Comparison of ENCODE assay signal across 1 cellular context in the genomic region with DNA sequence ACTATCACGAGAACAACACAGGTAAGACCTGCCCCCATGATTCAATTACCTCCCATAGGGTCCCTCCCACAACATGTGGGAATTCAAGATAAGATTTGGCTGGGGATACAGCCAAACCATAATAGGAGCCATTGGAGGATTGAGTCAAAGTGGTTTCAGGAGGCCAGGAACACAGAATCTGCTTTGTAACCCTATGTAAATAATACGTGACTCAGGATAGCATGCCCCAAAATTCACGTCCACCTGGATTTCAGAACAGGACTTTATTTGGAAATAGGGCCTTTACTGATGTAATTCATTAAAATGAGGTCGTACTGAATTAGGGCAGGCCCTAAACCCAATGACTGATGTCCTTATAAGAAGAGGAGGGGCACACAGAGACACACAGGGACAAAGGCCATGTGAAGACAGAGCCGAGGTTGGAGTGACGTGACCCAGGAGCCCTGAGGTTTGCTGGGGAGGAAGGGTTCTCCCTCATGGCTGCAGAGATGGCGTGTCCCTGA.
A peak's percentile ranks its signal among the peaks of the same experiment; 100 is the strongest.
TF ChIP-seq lines count a peak whose summit lies in the region.

No MANE protein-coding gene starts in this region.

TF ChIP-seq in HepG2, 621 proteins besides CTCF, POLR2A, EP300 and RAD21 (continues in another document):
- TF ChIP-seq KLF15 (CRISPR knock-in tag; IDR thresholded peaks at IDR 0.05; ENCODE audit: borderline replicate concordance) (no peak), ZFP37 (CRISPR knock-in tag; IDR thresholded peaks at IDR 0.05; ENCODE audit: borderline replicate concordance) (no peak), RXRA (CRISPR knock-in tag; IDR thresholded peaks at IDR 0.05) (no peak), HNF4G (IDR thresholded peaks at IDR 0.05; ENCODE audit: borderline replicate concordance, low read depth, low read length) (peak; percentile 38; the same call in 1 of the 2 replicates), HNF4G (CRISPR knock-in tag; IDR thresholded peaks at IDR 0.05; ENCODE audit: borderline replicate concordance, low read depth) (no peak), ZNF501 (CRISPR knock-in tag; IDR thresholded peaks at IDR 0.05) (no peak), YEATS2 (CRISPR knock-in tag; IDR thresholded peaks at IDR 0.05; ENCODE audit: borderline replicate concordance) (no peak), BRCA1 (CRISPR knock-in tag; IDR thresholded peaks at IDR 0.05) (no peak), ZNF724P (CRISPR knock-in tag; IDR thresholded peaks at IDR 0.05; ENCODE audit: borderline replicate concordance) (no peak), ZSCAN31 (CRISPR knock-in tag; IDR thresholded peaks at IDR 0.05; ENCODE audit: low read depth) (no peak), ZNF670 (CRISPR knock-in tag; IDR thresholded peaks at IDR 0.05; ENCODE audit: borderline replicate concordance) (no peak), ATF7 (IDR thresholded peaks at IDR 0.05) (no peak), ATF7 (CRISPR knock-in tag; IDR thresholded peaks at IDR 0.05) (no peak), RFX5 (IDR thresholded peaks at IDR 0.05; ENCODE audit: low read depth, low read length) (no peak), ZNF678 (CRISPR knock-in tag; IDR thresholded peaks at IDR 0.05) (no peak), MBD4 (IDR thresholded peaks at IDR 0.05; ENCODE audit: borderline replicate concordance, low read length) (no peak), MYC (CRISPR knock-in tag; IDR thresholded peaks at IDR 0.05; ENCODE audit: borderline replicate concordance) (no peak), ZNF776 (CRISPR knock-in tag; IDR thresholded peaks at IDR 0.05) (no peak), ZNF780A (CRISPR knock-in tag; IDR thresholded peaks at IDR 0.05) (no peak), ZIK1 (CRISPR knock-in tag; IDR thresholded peaks at IDR 0.05; ENCODE audit: borderline replicate concordance, low read depth) (no peak), NR3C1 (CRISPR knock-in tag; IDR thresholded peaks at IDR 0.05) (no peak), BCL6 (CRISPR knock-in tag; IDR thresholded peaks at IDR 0.05) (no peak), TCF7L2 (IDR thresholded peaks at IDR 0.05; ENCODE audit: low read depth, low read length) (no peak), AKAP8 (CRISPR knock-in tag; IDR thresholded peaks at IDR 0.05) (no peak), MXI1 (IDR thresholded peaks at IDR 0.05; ENCODE audit: borderline replicate concordance, low read depth, low read length) (no peak), DR1 (CRISPR knock-in tag; IDR thresholded peaks at IDR 0.05) (no peak), ZKSCAN1 (IDR thresholded peaks at IDR 0.05; ENCODE audit: low read length) (no peak), SAP130 (CRISPR knock-in tag; IDR thresholded peaks at IDR 0.05; ENCODE audit: low read depth) (peak; percentile 27), SNRNP70 (IDR thresholded peaks at IDR 0.05; ENCODE audit: low read depth, low read length) (no peak), ZEB1 (IDR thresholded peaks at IDR 0.05; ENCODE audit: insufficient replicate concordance, low read depth) (no peak), ZNF160 (CRISPR knock-in tag; IDR thresholded peaks at IDR 0.05) (no peak), KDM5B (CRISPR knock-in tag; IDR thresholded peaks at IDR 0.05; ENCODE audit: borderline replicate concordance) (0 out of 2 replicates have a peak, but pooled peaks have one; percentile 4), ZNF558 (CRISPR knock-in tag; IDR thresholded peaks at IDR 0.05; ENCODE audit: borderline replicate concordance) (no peak), ZNF878 (CRISPR knock-in tag; IDR thresholded peaks at IDR 0.05) (no peak), ATF1 (CRISPR knock-in tag; IDR thresholded peaks at IDR 0.05) (no peak), ZNF598 (CRISPR knock-in tag; IDR thresholded peaks at IDR 0.05; ENCODE audit: borderline replicate concordance) (no peak), RXRB (CRISPR knock-in tag; IDR thresholded peaks at IDR 0.05; ENCODE audit: borderline replicate concordance) (0 out of 2 replicates have a peak, but pooled peaks have one; percentile 6), GZF1 (CRISPR knock-in tag; IDR thresholded peaks at IDR 0.05) (no peak), ZNF556 (CRISPR knock-in tag; IDR thresholded peaks at IDR 0.05; ENCODE audit: borderline replicate concordance) (no peak)
- TF ChIP-seq, protein P1, sequence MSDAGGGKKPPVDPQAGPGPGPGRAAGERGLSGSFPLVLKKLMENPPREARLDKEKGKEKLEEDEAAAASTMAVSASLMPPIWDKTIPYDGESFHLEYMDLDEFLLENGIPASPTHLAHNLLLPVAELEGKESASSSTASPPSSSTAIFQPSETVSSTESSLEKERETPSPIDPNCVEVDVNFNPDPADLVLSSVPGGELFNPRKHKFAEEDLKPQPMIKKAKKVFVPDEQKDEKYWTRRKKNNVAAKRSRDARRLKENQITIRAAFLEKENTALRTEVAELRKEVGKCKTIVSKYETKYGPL (CRISPR knock-in tag; IDR thresholded peaks at IDR 0.05), result no peak
- TF ChIP-seq, protein P2, sequence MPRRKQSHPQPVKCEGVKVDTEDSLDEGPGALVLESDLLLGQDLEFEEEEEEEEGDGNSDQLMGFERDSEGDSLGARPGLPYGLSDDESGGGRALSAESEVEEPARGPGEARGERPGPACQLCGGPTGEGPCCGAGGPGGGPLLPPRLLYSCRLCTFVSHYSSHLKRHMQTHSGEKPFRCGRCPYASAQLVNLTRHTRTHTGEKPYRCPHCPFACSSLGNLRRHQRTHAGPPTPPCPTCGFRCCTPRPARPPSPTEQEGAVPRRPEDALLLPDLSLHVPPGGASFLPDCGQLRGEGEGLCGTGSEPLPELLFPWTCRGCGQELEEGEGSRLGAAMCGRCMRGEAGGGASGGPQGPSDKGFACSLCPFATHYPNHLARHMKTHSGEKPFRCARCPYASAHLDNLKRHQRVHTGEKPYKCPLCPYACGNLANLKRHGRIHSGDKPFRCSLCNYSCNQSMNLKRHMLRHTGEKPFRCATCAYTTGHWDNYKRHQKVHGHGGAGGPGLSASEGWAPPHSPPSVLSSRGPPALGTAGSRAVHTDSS (CRISPR knock-in tag; conservative IDR thresholded peaks at IDR 0.05), result no peak
- TF ChIP-seq, protein P3, sequence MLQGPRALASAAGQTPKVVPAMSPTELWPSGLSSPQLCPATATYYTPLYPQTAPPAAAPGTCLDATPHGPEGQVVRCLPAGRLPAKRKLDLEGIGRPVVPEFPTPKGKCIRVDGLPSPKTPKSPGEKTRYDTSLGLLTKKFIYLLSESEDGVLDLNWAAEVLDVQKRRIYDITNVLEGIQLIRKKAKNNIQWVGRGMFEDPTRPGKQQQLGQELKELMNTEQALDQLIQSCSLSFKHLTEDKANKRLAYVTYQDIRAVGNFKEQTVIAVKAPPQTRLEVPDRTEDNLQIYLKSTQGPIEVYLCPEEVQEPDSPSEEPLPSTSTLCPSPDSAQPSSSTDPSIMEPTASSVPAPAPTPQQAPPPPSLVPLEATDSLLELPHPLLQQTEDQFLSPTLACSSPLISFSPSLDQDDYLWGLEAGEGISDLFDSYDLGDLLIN (CRISPR knock-in tag; IDR thresholded peaks at IDR 0.05; ENCODE audit: borderline replicate concordance), result no peak
- TF ChIP-seq, protein P4, sequence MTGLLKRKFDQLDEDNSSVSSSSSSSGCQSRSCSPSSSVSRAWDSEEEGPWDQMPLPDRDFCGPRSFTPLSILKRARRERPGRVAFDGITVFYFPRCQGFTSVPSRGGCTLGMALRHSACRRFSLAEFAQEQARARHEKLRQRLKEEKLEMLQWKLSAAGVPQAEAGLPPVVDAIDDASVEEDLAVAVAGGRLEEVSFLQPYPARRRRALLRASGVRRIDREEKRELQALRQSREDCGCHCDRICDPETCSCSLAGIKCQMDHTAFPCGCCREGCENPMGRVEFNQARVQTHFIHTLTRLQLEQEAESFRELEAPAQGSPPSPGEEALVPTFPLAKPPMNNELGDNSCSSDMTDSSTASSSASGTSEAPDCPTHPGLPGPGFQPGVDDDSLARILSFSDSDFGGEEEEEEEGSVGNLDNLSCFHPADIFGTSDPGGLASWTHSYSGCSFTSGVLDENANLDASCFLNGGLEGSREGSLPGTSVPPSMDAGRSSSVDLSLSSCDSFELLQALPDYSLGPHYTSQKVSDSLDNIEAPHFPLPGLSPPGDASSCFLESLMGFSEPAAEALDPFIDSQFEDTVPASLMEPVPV (CRISPR knock-in tag; IDR thresholded peaks at IDR 0.05), result no peak
- TF ChIP-seq, protein P5, sequence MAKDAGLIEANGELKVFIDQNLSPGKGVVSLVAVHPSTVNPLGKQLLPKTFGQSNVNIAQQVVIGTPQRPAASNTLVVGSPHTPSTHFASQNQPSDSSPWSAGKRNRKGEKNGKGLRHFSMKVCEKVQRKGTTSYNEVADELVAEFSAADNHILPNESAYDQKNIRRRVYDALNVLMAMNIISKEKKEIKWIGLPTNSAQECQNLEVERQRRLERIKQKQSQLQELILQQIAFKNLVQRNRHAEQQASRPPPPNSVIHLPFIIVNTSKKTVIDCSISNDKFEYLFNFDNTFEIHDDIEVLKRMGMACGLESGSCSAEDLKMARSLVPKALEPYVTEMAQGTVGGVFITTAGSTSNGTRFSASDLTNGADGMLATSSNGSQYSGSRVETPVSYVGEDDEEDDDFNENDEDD (CRISPR knock-in tag; IDR thresholded peaks at IDR 0.05; ENCODE audit: borderline replicate concordance), result 0 out of 2 replicates have a peak, but pooled peaks have one; percentile 6
- TF ChIP-seq, protein P6, sequence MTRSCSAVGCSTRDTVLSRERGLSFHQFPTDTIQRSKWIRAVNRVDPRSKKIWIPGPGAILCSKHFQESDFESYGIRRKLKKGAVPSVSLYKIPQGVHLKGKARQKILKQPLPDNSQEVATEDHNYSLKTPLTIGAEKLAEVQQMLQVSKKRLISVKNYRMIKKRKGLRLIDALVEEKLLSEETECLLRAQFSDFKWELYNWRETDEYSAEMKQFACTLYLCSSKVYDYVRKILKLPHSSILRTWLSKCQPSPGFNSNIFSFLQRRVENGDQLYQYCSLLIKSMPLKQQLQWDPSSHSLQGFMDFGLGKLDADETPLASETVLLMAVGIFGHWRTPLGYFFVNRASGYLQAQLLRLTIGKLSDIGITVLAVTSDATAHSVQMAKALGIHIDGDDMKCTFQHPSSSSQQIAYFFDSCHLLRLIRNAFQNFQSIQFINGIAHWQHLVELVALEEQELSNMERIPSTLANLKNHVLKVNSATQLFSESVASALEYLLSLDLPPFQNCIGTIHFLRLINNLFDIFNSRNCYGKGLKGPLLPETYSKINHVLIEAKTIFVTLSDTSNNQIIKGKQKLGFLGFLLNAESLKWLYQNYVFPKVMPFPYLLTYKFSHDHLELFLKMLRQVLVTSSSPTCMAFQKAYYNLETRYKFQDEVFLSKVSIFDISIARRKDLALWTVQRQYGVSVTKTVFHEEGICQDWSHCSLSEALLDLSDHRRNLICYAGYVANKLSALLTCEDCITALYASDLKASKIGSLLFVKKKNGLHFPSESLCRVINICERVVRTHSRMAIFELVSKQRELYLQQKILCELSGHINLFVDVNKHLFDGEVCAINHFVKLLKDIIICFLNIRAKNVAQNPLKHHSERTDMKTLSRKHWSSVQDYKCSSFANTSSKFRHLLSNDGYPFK (CRISPR knock-in tag; IDR thresholded peaks at IDR 0.05; ENCODE audit: borderline replicate concordance), result no peak
- TF ChIP-seq, protein P7, sequence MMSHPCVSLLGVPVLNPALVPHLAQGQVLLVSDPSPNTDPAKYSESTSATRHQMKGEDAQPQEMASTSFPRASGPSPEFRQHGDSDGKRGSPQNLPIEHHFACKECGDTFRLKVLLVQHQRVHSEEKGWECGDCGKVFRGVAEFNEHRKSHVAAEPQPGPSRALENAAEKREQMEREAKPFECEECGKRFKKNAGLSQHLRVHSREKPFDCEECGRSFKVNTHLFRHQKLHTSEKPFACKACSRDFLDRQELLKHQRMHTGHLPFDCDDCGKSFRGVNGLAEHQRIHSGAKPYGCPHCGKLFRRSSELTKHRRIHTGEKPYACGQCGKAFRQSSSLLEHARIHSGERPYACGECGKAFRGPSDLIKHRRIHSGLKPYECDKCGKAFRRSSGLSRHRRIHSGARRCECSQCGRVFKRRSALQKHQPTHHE (CRISPR knock-in tag; IDR thresholded peaks at IDR 0.05; ENCODE audit: borderline replicate concordance), result no peak
- TF ChIP-seq, protein P8, sequence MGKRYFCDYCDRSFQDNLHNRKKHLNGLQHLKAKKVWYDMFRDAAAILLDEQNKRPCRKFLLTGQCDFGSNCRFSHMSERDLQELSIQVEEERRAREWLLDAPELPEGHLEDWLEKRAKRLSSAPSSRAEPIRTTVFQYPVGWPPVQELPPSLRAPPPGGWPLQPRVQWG (CRISPR knock-in tag; IDR thresholded peaks at IDR 0.05; ENCODE audit: borderline replicate concordance, low read depth), result no peak
- TF ChIP-seq, protein P9, sequence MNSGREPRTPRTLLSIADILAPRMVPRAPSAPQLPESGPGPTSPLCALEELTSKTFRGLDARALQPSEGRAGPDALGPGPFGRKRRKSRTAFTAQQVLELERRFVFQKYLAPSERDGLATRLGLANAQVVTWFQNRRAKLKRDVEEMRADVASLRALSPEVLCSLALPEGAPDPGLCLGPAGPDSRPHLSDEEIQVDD (CRISPR knock-in tag; IDR thresholded peaks at IDR 0.05; ENCODE audit: borderline replicate concordance), result no peak
- TF ChIP-seq, protein P10, sequence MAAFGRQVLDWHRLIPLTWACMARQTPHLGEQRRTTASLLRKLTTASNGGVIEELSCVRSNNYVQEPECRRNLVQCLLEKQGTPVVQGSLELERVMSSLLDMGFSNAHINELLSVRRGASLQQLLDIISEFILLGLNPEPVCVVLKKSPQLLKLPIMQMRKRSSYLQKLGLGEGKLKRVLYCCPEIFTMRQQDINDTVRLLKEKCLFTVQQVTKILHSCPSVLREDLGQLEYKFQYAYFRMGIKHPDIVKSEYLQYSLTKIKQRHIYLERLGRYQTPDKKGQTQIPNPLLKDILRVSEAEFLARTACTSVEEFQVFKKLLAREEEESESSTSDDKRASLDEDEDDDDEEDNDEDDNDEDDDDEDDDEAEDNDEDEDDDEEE (CRISPR knock-in tag; IDR thresholded peaks at IDR 0.05), result 0 out of 2 replicates have a peak, but pooled peaks have one; percentile 73
- TF ChIP-seq, protein P11, sequence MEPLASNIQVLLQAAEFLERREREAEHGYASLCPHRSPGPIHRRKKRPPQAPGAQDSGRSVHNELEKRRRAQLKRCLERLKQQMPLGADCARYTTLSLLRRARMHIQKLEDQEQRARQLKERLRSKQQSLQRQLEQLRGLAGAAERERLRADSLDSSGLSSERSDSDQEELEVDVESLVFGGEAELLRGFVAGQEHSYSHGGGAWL (CRISPR knock-in tag; IDR thresholded peaks at IDR 0.05), result no peak
